ENCODE assay signal across 8 cellular contexts in the genomic region with DNA sequence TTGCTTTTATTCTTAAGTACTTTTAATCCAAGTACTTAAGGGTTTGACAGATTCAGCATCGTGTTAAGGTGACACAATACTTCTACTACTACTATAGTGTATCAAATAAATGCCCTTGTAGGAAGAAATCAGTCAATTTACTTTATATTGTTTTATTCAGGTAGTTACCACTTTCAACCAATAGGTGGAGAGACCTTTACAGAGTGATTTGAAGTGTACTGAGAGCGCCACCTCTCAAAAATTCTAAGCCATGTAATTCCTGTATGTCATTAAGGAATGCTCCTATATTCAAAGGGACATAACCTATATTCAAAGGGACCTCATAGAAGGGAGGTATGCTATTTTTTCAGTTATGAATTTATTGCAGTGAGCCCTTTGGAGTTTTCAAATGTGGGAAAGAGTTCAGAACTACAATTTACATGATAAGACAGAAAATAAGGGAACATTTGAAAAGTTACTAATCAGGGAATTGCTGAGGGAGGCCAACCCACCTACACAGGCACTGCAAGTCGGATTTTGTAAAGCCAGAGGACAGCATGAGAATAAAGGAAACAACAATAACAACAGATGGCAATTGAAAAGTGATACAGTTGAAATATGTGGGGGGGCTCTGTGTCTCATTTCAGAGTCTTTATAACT.
A peak's percentile ranks its signal among the peaks of the same experiment; 100 is the strongest.
DNase-seq lines count a peak whose midpoint lies in the region; ATAC-seq lines count a peak whose summit lies in the region.

No MANE protein-coding gene starts in this region.

- H3K4me1 Mint-ChIP-seq in effector memory CD8-positive, alpha-beta T cell (ENCODE audit: low read depth in 2 of 2): no peaks in the 10 kb centered on the region

- H3K36me3 Mint-ChIP-seq in effector memory CD8-positive, alpha-beta T cell (ENCODE audit: insufficient read depth): peaks cover 2% of the 10 kb centered on the region

- peaks cover 0 to 2% of the 10 kb centered on the region in 2 donors for H3K9me3 Mint-ChIP-seq in effector memory CD8-positive, alpha-beta T cell

- no peaks in the 10 kb centered on the region for H3K27me3 Mint-ChIP-seq in effector memory CD8-positive, alpha-beta T cell

- in situ Hi-C loops in Caki2 (cut with HindIII; ENCODE audit: low pct_unique_long_range_greater_than_20kb, low sequenced_read_pairs): no loop called here

- peak; percentile 6 for DNase-seq in Caki2 (ENCODE audit: low read depth)
- peak; percentile 8 for DNase-seq in NCI-H748 treated with DMSO at 0.1 percent for 48 hours (lab: John Stamatoyannopoulos, UW)
- no peak for DNase-seq in stimulated activated naive CD4-positive, alpha-beta T cell treated with Interleukin-2 at 50 U/mL for 16 hours (lab: John Stamatoyannopoulos, UW)
- no peak for DNase-seq in hypothalamus (lab: John Stamatoyannopoulos, UW)
- DNase-seq in effector memory CD8-positive, alpha-beta T cell: no peak

- ATAC-seq in GM19395 (IDR thresholded peaks at IDR 0.05; ENCODE audit: unreplicated experiment) (peak; percentile 98), HG03280 (IDR thresholded peaks at IDR 0.05; ENCODE audit: unreplicated experiment) (peak; percentile 81), esophagus mucosa (peak; percentile 35)
- no peak for ATAC-seq in effector memory CD8-positive, alpha-beta T cell (replicated peaks)

- H3K4me3 Mint-ChIP-seq in effector memory CD8-positive, alpha-beta T cell: no peak overlapping the region

- H3K27ac Mint-ChIP-seq in effector memory CD8-positive, alpha-beta T cell: no peak overlapping the region

Comparison
In these comparisons a context has a peak if more than half of its experiments do, and no peak if none do; other contexts are left out.
1. DNase-seq: peak in Caki2 (single experiment) and NCI-H748 treated with DMSO at 0.1 percent for 48 hours (single experiment); none in stimulated activated naive CD4-positive, alpha-beta T cell treated with Interleukin-2 at 50 U/mL for 16 hours (single experiment), hypothalamus (0 of 51) and effector memory CD8-positive, alpha-beta T cell (0 of 3).